ENCODE assay signal across 2 cellular contexts in the genomic region with DNA sequence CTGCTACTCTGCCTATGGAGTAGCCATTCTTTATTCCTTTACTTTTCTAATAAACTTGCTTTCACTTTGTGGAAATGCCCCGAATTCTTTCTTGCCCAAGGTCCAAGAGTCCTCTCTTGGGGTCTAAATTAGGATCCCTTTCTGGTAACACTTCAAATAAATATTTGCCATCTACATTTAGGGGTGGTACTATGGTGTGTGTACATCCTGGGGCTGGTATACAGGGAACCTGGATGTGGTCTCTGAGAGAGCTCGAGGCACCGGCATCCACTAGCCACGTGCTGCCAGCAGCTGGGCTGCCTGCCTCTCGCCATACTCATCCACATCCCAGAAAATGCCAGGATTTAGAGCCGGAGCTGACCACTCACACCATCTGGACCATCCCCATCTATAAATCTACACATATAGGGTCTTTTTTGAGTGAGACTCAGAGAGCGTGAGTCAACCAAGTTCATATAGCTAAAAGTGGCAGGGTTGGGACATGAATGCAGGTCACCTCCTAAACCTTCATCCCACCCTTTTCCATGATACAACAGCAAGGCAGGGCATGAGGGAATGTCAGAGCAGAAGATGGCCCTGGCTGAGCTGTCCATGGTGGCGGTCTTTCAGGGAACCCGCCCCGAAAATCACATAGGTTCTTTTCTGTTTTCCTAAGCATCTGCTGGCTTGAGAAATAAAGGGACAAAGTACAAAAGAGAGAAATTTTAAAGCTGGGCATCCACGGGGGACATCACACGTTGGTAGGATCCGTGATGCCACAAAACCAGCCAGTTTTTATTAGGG.
A peak's percentile ranks its signal among the peaks of the same experiment; 100 is the strongest.
TF ChIP-seq lines count a peak whose summit lies in the region.

No MANE protein-coding gene starts in this region.

TF ChIP-seq in IMR-90, 13 proteins besides CTCF, POLR2A, EP300 and RAD21:
- TF ChIP-seq MXI1 (IDR thresholded peaks at IDR 0.05; ENCODE audit: borderline replicate concordance, low read depth, low read length) (no peak), SMC3 (IDR thresholded peaks at IDR 0.05; ENCODE audit: low read depth, low read length) (no peak)

TF ChIP-seq in K562, 482 proteins besides CTCF, POLR2A, EP300 and RAD21:
- TF ChIP-seq, protein P1, sequence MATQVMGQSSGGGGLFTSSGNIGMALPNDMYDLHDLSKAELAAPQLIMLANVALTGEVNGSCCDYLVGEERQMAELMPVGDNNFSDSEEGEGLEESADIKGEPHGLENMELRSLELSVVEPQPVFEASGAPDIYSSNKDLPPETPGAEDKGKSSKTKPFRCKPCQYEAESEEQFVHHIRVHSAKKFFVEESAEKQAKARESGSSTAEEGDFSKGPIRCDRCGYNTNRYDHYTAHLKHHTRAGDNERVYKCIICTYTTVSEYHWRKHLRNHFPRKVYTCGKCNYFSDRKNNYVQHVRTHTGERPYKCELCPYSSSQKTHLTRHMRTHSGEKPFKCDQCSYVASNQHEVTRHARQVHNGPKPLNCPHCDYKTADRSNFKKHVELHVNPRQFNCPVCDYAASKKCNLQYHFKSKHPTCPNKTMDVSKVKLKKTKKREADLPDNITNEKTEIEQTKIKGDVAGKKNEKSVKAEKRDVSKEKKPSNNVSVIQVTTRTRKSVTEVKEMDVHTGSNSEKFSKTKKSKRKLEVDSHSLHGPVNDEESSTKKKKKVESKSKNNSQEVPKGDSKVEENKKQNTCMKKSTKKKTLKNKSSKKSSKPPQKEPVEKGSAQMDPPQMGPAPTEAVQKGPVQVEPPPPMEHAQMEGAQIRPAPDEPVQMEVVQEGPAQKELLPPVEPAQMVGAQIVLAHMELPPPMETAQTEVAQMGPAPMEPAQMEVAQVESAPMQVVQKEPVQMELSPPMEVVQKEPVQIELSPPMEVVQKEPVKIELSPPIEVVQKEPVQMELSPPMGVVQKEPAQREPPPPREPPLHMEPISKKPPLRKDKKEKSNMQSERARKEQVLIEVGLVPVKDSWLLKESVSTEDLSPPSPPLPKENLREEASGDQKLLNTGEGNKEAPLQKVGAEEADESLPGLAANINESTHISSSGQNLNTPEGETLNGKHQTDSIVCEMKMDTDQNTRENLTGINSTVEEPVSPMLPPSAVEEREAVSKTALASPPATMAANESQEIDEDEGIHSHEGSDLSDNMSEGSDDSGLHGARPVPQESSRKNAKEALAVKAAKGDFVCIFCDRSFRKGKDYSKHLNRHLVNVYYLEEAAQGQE (CRISPR knock-in tag; IDR thresholded peaks at IDR 0.05; ENCODE audit: low read depth): 0 out of 2 replicates have a peak, but pooled peaks have one; percentile 31
- no peak for TF ChIP-seq MBD2 (IDR thresholded peaks at IDR 0.05; ENCODE audit: borderline replicate concordance, low read depth)
